Comparison of ENCODE assay signal across 7 cellular contexts in genomic region chr1:36160949-36161485, GRCh38. TPM values are rescaled to one million over a fixed set of nuclear protein-coding genes. Genes with fewer than 3 reads are reported as not detected.
DNase-seq lines count a peak whose midpoint lies in the region; ATAC-seq, FAIRE-seq and TF ChIP-seq lines count a peak whose summit lies in the region.

No MANE protein-coding gene starts in this region.

- peak; percentile 98 for FAIRE-seq in endothelial cell of umbilical vein (lab: Jason Lieb, UNC)

- ATAC-seq in GM18505 (IDR thresholded peaks at IDR 0.05; ENCODE audit: unreplicated experiment) (no peak), HG03280 (IDR thresholded peaks at IDR 0.05; ENCODE audit: unreplicated experiment) (no peak)
- ATAC-seq in stimulated activated naive CD8-positive, alpha-beta T cell treated with anti-CD3 and anti-CD28 coated beads, Interleukin-15, amount 100 ng/mL, for 72 hours, result peak; percentile 78

- peak; percentile 71 for DNase-seq in NCI-H226
- DNase-seq in activated CD8-positive, alpha-beta memory T cell treated with anti-CD3 and anti-CD28 coated beads for 48 hours (ENCODE audit: low read depth in 2 of 3, low spot score in 2 of 3), result peak in 2 of 3 experiments; percentile 52 to 61
- peak; percentile 83 for DNase-seq in endothelial cell of umbilical vein (ENCODE audit: low read depth, low spot score)
- peak; percentile 54 for DNase-seq in midbrain (lab: John Stamatoyannopoulos, UW)
- peak; percentile 73 to 86 for DNase-seq in stimulated activated naive CD8-positive, alpha-beta T cell treated with anti-CD3 and anti-CD28 coated beads, Interleukin-15, amount 100 ng/mL, for 72 hours

- H3K4me3 Mint-ChIP-seq in stimulated activated naive CD8-positive, alpha-beta T cell treated with anti-CD3 and anti-CD28 coated beads, Interleukin-15, amount 100 ng/mL, for 72 hours, result peak overlapping the region; percentile 91 to 93

- peak overlapping the region; percentile 97 to 99 for H3K27ac Mint-ChIP-seq in stimulated activated naive CD8-positive, alpha-beta T cell treated with anti-CD3 and anti-CD28 coated beads, Interleukin-15, amount 100 ng/mL, for 72 hours

- H4K20me1 ChIP-seq in endothelial cell of umbilical vein (replicated peaks; ENCODE audit: control insufficient read depth, extremely low read depth, insufficient read depth, low read length), result peaks cover 2% of the 10 kb centered on the region

- H3K79me2 ChIP-seq in endothelial cell of umbilical vein (ENCODE audit: control insufficient read depth, insufficient read depth, low read length), result peaks cover 100% of the 10 kb centered on the region

- BruUV-seq in endothelial cell of umbilical vein (replicated peaks; lab: Mats Ljungman, UMichigan), result no TSS peak

- CTCF ChIA-PET in endothelial cell of umbilical vein (lab: Charles Lee), result interaction anchor here (1.0 to 4.8 kb wide), 11 partner anchors 11 to 206 kb away, joined by 3 to 62 read pairs (median 13); partner anchors contain the start of genes EVA1B, THRAP3 and TRAPPC3

- no peaks in the 10 kb centered on the region for H3K9me3 ChIP-seq in endothelial cell of umbilical vein (replicated peaks; ENCODE audit: control insufficient read depth, insufficient read depth, low read length)

- POLR2A ChIA-PET in endothelial cell of umbilical vein (lab: Charles Lee), result interaction anchor here (0.5 to 2.8 kb wide), 6 partner anchors 9 to 1177 kb away, joined by 4 to 19 read pairs (median 10); partner anchors contain the start of gene TRAPPC3

- intact Hi-C loops in endothelial cell of umbilical vein (cut with micrococcal nuclease), result loop anchor here (1.0 kb wide), 4 partner anchors 12 to 27 kb away; partner anchors contain the start of gene TRAPPC3

- H3K36me3 ChIP-seq in endothelial cell of umbilical vein (ENCODE audit: control insufficient read depth in 2 of 2, extremely low read depth in 1 of 2, insufficient read depth in 2 of 2, low read length in 2 of 2), result no peaks in the 10 kb centered on the region

- H3K4me2 ChIP-seq in endothelial cell of umbilical vein (ENCODE audit: insufficient read depth, low read length), result peak overlapping the region; percentile 87

- no peaks in the 10 kb centered on the region for H3K9me3 Mint-ChIP-seq in stimulated activated naive CD8-positive, alpha-beta T cell treated with anti-CD3 and anti-CD28 coated beads, Interleukin-15, amount 100 ng/mL, for 72 hours

- H3K9ac ChIP-seq in endothelial cell of umbilical vein (replicated peaks; ENCODE audit: extremely low read depth, insufficient read depth, low read length), result peak overlapping the region; percentile 90

- TF ChIP-seq POLR2A in GM18505 (IDR thresholded peaks at IDR 0.05; ENCODE audit: borderline replicate concordance, extremely low read depth, insufficient read depth, insufficient read length) (peak; percentile 88), endothelial cell of umbilical vein (IDR thresholded peaks at IDR 0.05; ENCODE audit: low read depth, low read length) (peak; percentile 86)

- H2AFZ ChIP-seq in endothelial cell of umbilical vein (ENCODE audit: low read depth, low read length), result peak overlapping the region; percentile 4

- TF ChIP-seq CTCF in endothelial cell of umbilical vein (IDR thresholded peaks at IDR 0.05; ENCODE audit: extremely low read depth in 1 of 2, insufficient read depth in 1 of 2, low read depth in 1 of 2, low read length in 2 of 2), result peak; percentile 29 to 36

- peak overlapping the region; percentile 97 for H3K27ac ChIP-seq in endothelial cell of umbilical vein (ENCODE audit: insufficient read depth, low read depth, low read length)

- H3K4me3 ChIP-seq in endothelial cell of umbilical vein (replicated peaks in 1 of 3; ENCODE audit: insufficient read depth in 1 of 3, low read depth in 1 of 3, low read length in 3 of 3), result peak overlapping the region; percentile 26 to 66 (median 36)

- H3K27me3 Mint-ChIP-seq in stimulated activated naive CD8-positive, alpha-beta T cell treated with anti-CD3 and anti-CD28 coated beads, Interleukin-15, amount 100 ng/mL, for 72 hours, result no peaks in the 10 kb centered on the region

- peaks cover 69% of the 10 kb centered on the region for H3K4me1 Mint-ChIP-seq in stimulated activated naive CD8-positive, alpha-beta T cell treated with anti-CD3 and anti-CD28 coated beads, Interleukin-15, amount 100 ng/mL, for 72 hours

- H3K4me1 ChIP-seq in endothelial cell of umbilical vein (ENCODE audit: control insufficient read depth, extremely low read depth, insufficient read depth, low read length), result peaks cover 51% of the 10 kb centered on the region

- H3K9me1 ChIP-seq in endothelial cell of umbilical vein (replicated peaks; ENCODE audit: control insufficient read depth, extremely low read depth, insufficient read depth, low read length), result no peaks in the 10 kb centered on the region

- no peaks in the 10 kb centered on the region for H3K27me3 ChIP-seq in endothelial cell of umbilical vein (ENCODE audit: control insufficient read depth in 2 of 2, insufficient read depth in 2 of 2, low read length in 2 of 2)

- dilution Hi-C loops in endothelial cell of umbilical vein (cut with MboI; ENCODE audit: extremely low pct_ligation_motif_present, low sequenced_read_pairs), result no loop called here

TF ChIP-seq in endothelial cell of umbilical vein, 7 proteins besides CTCF, POLR2A, EP300 and RAD21:
- TF ChIP-seq FOS (IDR thresholded peaks at IDR 0.05; ENCODE audit: borderline replicate concordance, insufficient read depth, low read length) (peak; percentile 33), JUN (IDR thresholded peaks at IDR 0.05; ENCODE audit: borderline replicate concordance, insufficient read depth, insufficient read length, low read depth) (peak; percentile 41), POLR2AphosphoS5 (IDR thresholded peaks at IDR 0.05; ENCODE audit: insufficient read depth, low read depth, low read length) (peak; percentile 95), EZH2 (IDR thresholded peaks at IDR 0.05; ENCODE audit: borderline replicate concordance, low read depth, low read length, severe bottlenecking) (no peak), GATA2 (IDR thresholded peaks at IDR 0.05; ENCODE audit: insufficient read depth, insufficient read length, low read depth, low read length) (no peak), MYC (IDR thresholded peaks at IDR 0.05; ENCODE audit: low read depth, low read length) (no peak)
TF ChIP-seq in endothelial cell of umbilical vein: peak in this region for 3.

RNA-seq across cellular contexts. Expression of gene MAP7D1, which starts 5.1 kb away (rescaled TPM):
- total RNA-seq in endothelial cell of umbilical vein, result 193 and 199 TPM in 2 replicates
- 69.7 and 72.8 TPM in 2 replicates for polyA plus RNA-seq in endothelial cell of umbilical vein
- polyA plus RNA-seq in endothelial cell of umbilical vein (2011; cell fraction: cytosol; rRNA removed), result 83.1 and 87.7 TPM in 2 replicates
- polyA plus RNA-seq in endothelial cell of umbilical vein (2011; cell fraction: nucleus; rRNA removed), result 96.6 and 103 TPM in 2 replicates
- 92.9 and 99.3 TPM in 2 replicates for polyA plus RNA-seq in endothelial cell of umbilical vein (2012)
- 30.7 and 35.9 TPM in 2 replicates for polyA minus RNA-seq in endothelial cell of umbilical vein
- polyA minus RNA-seq in endothelial cell of umbilical vein (2011; cell fraction: cytosol; rRNA and poly(A)+ RNA removed), result 29.4 TPM
- 23.7 and 46.5 TPM in 2 replicates for polyA minus RNA-seq in endothelial cell of umbilical vein (2011; cell fraction: nucleus; rRNA and poly(A)+ RNA removed)

RNA-seq across cellular contexts. Expression of gene TRAPPC3, which starts 11.7 kb away (rescaled TPM):
- total RNA-seq in endothelial cell of umbilical vein, result 87.7 and 93.4 TPM in 2 replicates
- polyA plus RNA-seq in endothelial cell of umbilical vein, result 89.3 and 125 TPM in 2 replicates
- 108 and 132 TPM in 2 replicates for polyA plus RNA-seq in endothelial cell of umbilical vein (2011; cell fraction: cytosol; rRNA removed)
- polyA plus RNA-seq in endothelial cell of umbilical vein (2011; cell fraction: nucleus; rRNA removed), result 63.6 and 73.8 TPM in 2 replicates
- 92.2 and 107 TPM in 2 replicates for polyA plus RNA-seq in endothelial cell of umbilical vein (2012)
- polyA minus RNA-seq in endothelial cell of umbilical vein, result 39.8 and 43.5 TPM in 2 replicates
- polyA minus RNA-seq in endothelial cell of umbilical vein (2011; cell fraction: cytosol; rRNA and poly(A)+ RNA removed), result 44.3 TPM
- polyA minus RNA-seq in endothelial cell of umbilical vein (2011; cell fraction: nucleus; rRNA and poly(A)+ RNA removed), result 13.5 and 18.9 TPM in 2 replicates

RNA-seq across cellular contexts. Expression of gene COL8A2, which starts 36.0 kb away (rescaled TPM):
- 0.78 and 1.3 TPM in 2 replicates for total RNA-seq in endothelial cell of umbilical vein
- polyA plus RNA-seq in endothelial cell of umbilical vein, result 1.2 and 1.6 TPM in 2 replicates
- polyA plus RNA-seq in endothelial cell of umbilical vein (2011; cell fraction: cytosol; rRNA removed), result 0.83 and 0.97 TPM in 2 replicates
- 0.75 and 0.77 TPM in 2 replicates for polyA plus RNA-seq in endothelial cell of umbilical vein (2011; cell fraction: nucleus; rRNA removed)
- polyA plus RNA-seq in endothelial cell of umbilical vein (2012), result 1.4 and 2.9 TPM in 2 replicates
- 0.73 and 1.1 TPM in 2 replicates for polyA minus RNA-seq in endothelial cell of umbilical vein
- polyA minus RNA-seq in endothelial cell of umbilical vein (2011; cell fraction: cytosol; rRNA and poly(A)+ RNA removed), result not detected
- polyA minus RNA-seq in endothelial cell of umbilical vein (2011; cell fraction: nucleus; rRNA and poly(A)+ RNA removed), result 0.19 TPM in 2 replicates
